Comparison of ENCODE assay signal across 8 cellular contexts in genomic region chr1:44571712-44572571, GRCh38.
A peak's percentile ranks its signal among the peaks of the same experiment; 100 is the strongest.
DNase-seq lines count a peak whose midpoint lies in the region; ATAC-seq and TF ChIP-seq lines count a peak whose summit lies in the region.

No MANE protein-coding gene starts in this region.

- H3K4me1 ChIP-seq in breast epithelium (no peaks in the 10 kb centered on the region), osteoblast (ENCODE audit: insufficient read depth, low read length) (no peaks in the 10 kb centered on the region)

- H3K9me3 ChIP-seq in breast epithelium, result no peaks in the 10 kb centered on the region
- no peaks in the 10 kb centered on the region for H3K9me3 ChIP-seq in osteoblast (ENCODE audit: low read depth, low read length)

- CTCF ChIA-PET in MCF 10A (lab: Yijun Ruan, JAX), result interaction anchor here (0.6 to 3.9 kb wide), 31 partner anchors 9 to 738 kb away, joined by 3 to 26 read pairs (median 3); no protein-coding TSS in a partner anchor

- POLR2A ChIA-PET in MCF 10A (lab: Yijun Ruan, JAX), result interaction anchor here (0.6 to 3.2 kb wide), 8 partner anchors 9 to 244 kb away, joined by 3 to 13 read pairs (median 5); no protein-coding TSS in a partner anchor

- BruUV-seq in MCF 10A (replicated peaks; lab: Mats Ljungman, UMichigan), result no TSS peak

- H3K27ac Mint-ChIP-seq in MCF 10A (ENCODE audit: low read depth, unreplicated experiment), result no peak overlapping the region

- H3K27me3 ChIP-seq in breast epithelium (no peaks in the 10 kb centered on the region), osteoblast (ENCODE audit: insufficient read depth, low read length) (peaks cover 78% of the 10 kb centered on the region)

- no peaks in the 10 kb centered on the region for H3K36me3 ChIP-seq in breast epithelium
- H3K36me3 ChIP-seq in osteoblast (ENCODE audit: insufficient read depth, low read length), result no peaks in the 10 kb centered on the region

- no peaks in the 10 kb centered on the region for H3K36me3 Mint-ChIP-seq in MCF 10A (ENCODE audit: insufficient read depth, unreplicated experiment)

- H3K4me3 ChIP-seq in breast epithelium (no peak overlapping the region), osteoblast (ENCODE audit: insufficient read depth, low read length) (no peak overlapping the region)

- intact Hi-C loops in MCF 10A (cut with micrococcal nuclease) (no loop called here), breast epithelium (cut with DNase I; ENCODE audit: low total_unique reads) (no loop called here)

- no peak for ATAC-seq in HG03378 (IDR thresholded peaks at IDR 0.05; ENCODE audit: unreplicated experiment)

- H2AFZ ChIP-seq in osteoblast (ENCODE audit: low read length), result no peak overlapping the region

- no peaks in the 10 kb centered on the region for H3K9me3 Mint-ChIP-seq in MCF 10A (ENCODE audit: unreplicated experiment)

- peak; percentile 40 for DNase-seq in MCF 10A (ENCODE audit: unreplicated experiment)
- no peak for DNase-seq in breast epithelium (ENCODE audit: low spot score in 2 of 2)
- peak; percentile 67 for DNase-seq in NCI-H1694 treated with DMSO at 0.1 percent for 48 hours (lab: John Stamatoyannopoulos, UW)
- DNase-seq in osteoblast (ENCODE audit: insufficient read length, low spot score, missing footprints), result peak; percentile 42
- DNase-seq in NOMO-1 treated with dmso at 0.1 percent for 144 hours (lab: John Stamatoyannopoulos, UW; ENCODE audit: unreplicated experiment), result no peak
- no peak for DNase-seq in MV-4-11 (lab: John Stamatoyannopoulos, UW)

- TF ChIP-seq CTCF in MCF 10A (IDR thresholded peaks at IDR 0.05; ENCODE audit: unreplicated experiment) (peak; percentile 30), breast epithelium (IDR thresholded peaks at IDR 0.05) (peak in 1 of 3 donors; percentile 17), osteoblast (IDR thresholded peaks at IDR 0.05; ENCODE audit: extremely low read depth, low read depth, low read length) (peak; percentile 48)

- H3K27ac ChIP-seq in breast epithelium (no peak overlapping the region), cingulate gyrus (ENCODE audit: low read depth, low read length) (peak overlapping the region; percentile 74), osteoblast (ENCODE audit: low read depth, low read length) (no peak overlapping the region)

- H3K79me2 ChIP-seq in osteoblast (ENCODE audit: insufficient read depth, low read length), result no peaks in the 10 kb centered on the region

- H3K4me1 Mint-ChIP-seq in MCF 10A (ENCODE audit: insufficient read depth, unreplicated experiment), result peaks cover 15% of the 10 kb centered on the region

- H3K4me3 Mint-ChIP-seq in MCF 10A (ENCODE audit: unreplicated experiment), result no peak overlapping the region

- H3K4me2 ChIP-seq in osteoblast (ENCODE audit: insufficient read depth, low read length), result no peak overlapping the region

- H4K20me1 ChIP-seq in osteoblast (ENCODE audit: insufficient read depth, low read length), result no peaks in the 10 kb centered on the region

- H3K27me3 Mint-ChIP-seq in MCF 10A (ENCODE audit: insufficient read depth, unreplicated experiment), result no peaks in the 10 kb centered on the region

- no peak for TF ChIP-seq POLR2A in breast epithelium (IDR thresholded peaks at IDR 0.05)

Comparison
In these comparisons a context has a peak if more than half of its experiments do, and no peak if none do; other contexts are left out.
1. DNase-seq: peak in MCF 10A (single experiment), NCI-H1694 treated with DMSO at 0.1 percent for 48 hours (single experiment) and osteoblast (single experiment); none in breast epithelium (0 of 2), NOMO-1 treated with dmso at 0.1 percent for 144 hours (single experiment) and MV-4-11 (single experiment).